21 cellular contexts compared by ENCODE assay signal in genomic region chr17:47994714-47995113, GRCh38. TPM values are rescaled to one million over a fixed set of nuclear protein-coding genes. Genes with fewer than 3 reads are reported as not detected.
DNase-seq lines count a peak whose midpoint lies in the region; ATAC-seq and TF ChIP-seq lines count a peak whose summit lies in the region.
"Had no signal": no experiment of that assay in that cellular context is flagged by ENCODE, and none has a peak within 500 bp of the region (broad histone marks: within the 10 kb centered on the region; RNA-seq: fewer than 3 reads in every experiment).

No MANE protein-coding gene starts in this region.

- H3K9me3 ChIP-seq in endodermal cell (ENCODE audit: control insufficient read depth, low read length), result no peaks in the 10 kb centered on the region
- H3K9me3 ChIP-seq in neural progenitor cell (ENCODE audit: low read depth), result no peaks in the 10 kb centered on the region
- H3K9me3 ChIP-seq in CD8-positive, alpha-beta T cell (ENCODE audit: low read length), result no peaks in the 10 kb centered on the region
- H3K9me3 ChIP-seq: BLaER1 had no signal

- no peaks in the 10 kb centered on the region for H3K79me2 ChIP-seq in neural progenitor cell (ENCODE audit: low read depth)

- H3K27ac Mint-ChIP-seq in activated CD8-positive, alpha-beta memory T cell treated with anti-CD3 and anti-CD28 coated beads, Interleukin-2, amount 10 ng/mL, durations not matched to agents 7 days and 5 days, result no peak overlapping the region
- H3K27ac Mint-ChIP-seq in endodermal cell, result no peak overlapping the region
- H3K27ac Mint-ChIP-seq in neural progenitor cell, result peak overlapping the region; percentile 99
- H3K27ac Mint-ChIP-seq in CD8-positive, alpha-beta T cell, result no peak overlapping the region
- H3K27ac Mint-ChIP-seq: CD8-positive, alpha-beta memory T cell had no signal

- no peak for DNase-seq in activated CD8-positive, alpha-beta memory T cell treated with anti-CD3 and anti-CD28 coated beads, Interleukin-2, amount 10 ng/mL, durations not matched to agents 7 days and 5 days
- DNase-seq in activated CD8-positive, alpha-beta memory T cell treated with anti-CD3 and anti-CD28 coated beads for 24 hours, result no peak
- DNase-seq in endodermal cell, result no peak
- peak; percentile 45 for DNase-seq in neural progenitor cell (ENCODE audit: low spot score)
- DNase-seq in NCI-H1436 (lab: John Stamatoyannopoulos, UW), result no peak
- DNase-seq in CD8-positive, alpha-beta T cell, result no peak
- DNase-seq: CD8-positive, alpha-beta memory T cell; GF-D8; GM23248; IMR-90; Kasumi-1; MM.1S; NCI-H1092 treated with DMSO at 0.1 percent for 48 hours; NCI-H1694 treated with DMSO at 0.1 percent for 48 hours; NCI-H2107; NCI-H446 had no signal

- H3K4me3 ChIP-seq in endodermal cell (ENCODE audit: low read length) (no peak overlapping the region), neural progenitor cell (no peak overlapping the region)
- H3K4me3 ChIP-seq in CD8-positive, alpha-beta T cell (ENCODE audit: low read depth, low read length), result no peak overlapping the region
- H3K4me3 ChIP-seq: BLaER1, GM23248 had no signal

- H3K36me3 ChIP-seq in endodermal cell (ENCODE audit: control insufficient read depth, insufficient read depth, low read length) (no peaks in the 10 kb centered on the region), neural progenitor cell (no peaks in the 10 kb centered on the region)
- H3K36me3 ChIP-seq in CD8-positive, alpha-beta T cell (ENCODE audit: insufficient read depth, low read length), result no peaks in the 10 kb centered on the region
- H3K36me3 ChIP-seq: BLaER1 had no signal

- intact Hi-C loops in CD8-positive, alpha-beta T cell (cut with DNase I, micrococcal nuclease), result no loop called here

- no peaks in the 10 kb centered on the region for H3K36me3 Mint-ChIP-seq in activated CD8-positive, alpha-beta memory T cell treated with anti-CD3 and anti-CD28 coated beads, Interleukin-2, amount 10 ng/mL, durations not matched to agents 7 days and 5 days
- H3K36me3 Mint-ChIP-seq in endodermal cell (ENCODE audit: low read depth) (no peaks in the 10 kb centered on the region), neural progenitor cell (no peaks in the 10 kb centered on the region)
- H3K36me3 Mint-ChIP-seq in CD8-positive, alpha-beta T cell, result no peaks in the 10 kb centered on the region
- H3K36me3 Mint-ChIP-seq: CD8-positive, alpha-beta memory T cell had no signal

- H3K27ac ChIP-seq in endodermal cell (ENCODE audit: low read depth, low read length) (peak overlapping the region; percentile 91), neural progenitor cell (peak overlapping the region; percentile 88)
- H3K27ac ChIP-seq in CD8-positive, alpha-beta T cell (ENCODE audit: low read depth, low read length), result no peak overlapping the region
- H3K27ac ChIP-seq: BLaER1, GM23248 had no signal

- H3K4me1 ChIP-seq in endodermal cell (ENCODE audit: control insufficient read depth, insufficient read depth, low read length) (peaks cover 23% of the 10 kb centered on the region), neural progenitor cell (peaks cover 81% of the 10 kb centered on the region)
- no peaks in the 10 kb centered on the region for H3K4me1 ChIP-seq in CD8-positive, alpha-beta T cell (ENCODE audit: insufficient read depth, low read length)

- no peak for TF ChIP-seq CTCF in endodermal cell (conservative IDR thresholded peaks at IDR 0.05)
- no peak for TF ChIP-seq CTCF in neural progenitor cell (IDR thresholded peaks at IDR 0.05)
- no peak for TF ChIP-seq CTCF in CD8-positive, alpha-beta T cell (IDR thresholded peaks at IDR 0.05)

- peaks cover 5% of the 10 kb centered on the region for H3K4me1 Mint-ChIP-seq in activated CD8-positive, alpha-beta memory T cell treated with anti-CD3 and anti-CD28 coated beads, Interleukin-2, amount 10 ng/mL, durations not matched to agents 7 days and 5 days
- peaks cover 38% of the 10 kb centered on the region for H3K4me1 Mint-ChIP-seq in endodermal cell
- H3K4me1 Mint-ChIP-seq in neural progenitor cell, result peaks cover 78% of the 10 kb centered on the region
- no peaks in the 10 kb centered on the region for H3K4me1 Mint-ChIP-seq in CD8-positive, alpha-beta T cell (ENCODE audit: low read depth)

- no peaks in the 10 kb centered on the region for H3K9me3 Mint-ChIP-seq in activated CD8-positive, alpha-beta memory T cell treated with anti-CD3 and anti-CD28 coated beads, Interleukin-2, amount 10 ng/mL, durations not matched to agents 7 days and 5 days (ENCODE audit: low read depth)
- no peaks in the 10 kb centered on the region for H3K9me3 Mint-ChIP-seq in endodermal cell
- no peaks in the 10 kb centered on the region for H3K9me3 Mint-ChIP-seq in neural progenitor cell
- H3K9me3 Mint-ChIP-seq in CD8-positive, alpha-beta T cell, result no peaks in the 10 kb centered on the region
- H3K9me3 Mint-ChIP-seq: CD8-positive, alpha-beta memory T cell had no signal

- no peak overlapping the region for H3K4me3 Mint-ChIP-seq in activated CD8-positive, alpha-beta memory T cell treated with anti-CD3 and anti-CD28 coated beads, Interleukin-2, amount 10 ng/mL, durations not matched to agents 7 days and 5 days
- H3K4me3 Mint-ChIP-seq in endodermal cell (no peak overlapping the region), neural progenitor cell (peak overlapping the region; percentile 58)
- no peak overlapping the region for H3K4me3 Mint-ChIP-seq in CD8-positive, alpha-beta T cell
- H3K4me3 Mint-ChIP-seq: CD8-positive, alpha-beta memory T cell had no signal

- peak overlapping the region; percentile 63 for H3K4me2 ChIP-seq in neural progenitor cell
- H3K4me2 ChIP-seq: BLaER1 had no signal

- POLR2A ChIA-PET in CD8-positive, alpha-beta T cell (lab: Charles Lee), result no interaction called here

- H3K27me3 Mint-ChIP-seq in activated CD8-positive, alpha-beta memory T cell treated with anti-CD3 and anti-CD28 coated beads, Interleukin-2, amount 10 ng/mL, durations not matched to agents 7 days and 5 days, result peaks cover 23% of the 10 kb centered on the region
- H3K27me3 Mint-ChIP-seq in endodermal cell (ENCODE audit: insufficient read depth) (no peaks in the 10 kb centered on the region), neural progenitor cell (ENCODE audit: insufficient read depth, low read depth) (peaks cover 7% of the 10 kb centered on the region)
- H3K27me3 Mint-ChIP-seq in CD8-positive, alpha-beta T cell (ENCODE audit: low read depth), result peaks cover 7% of the 10 kb centered on the region

- CTCF ChIA-PET in activated CD8-positive, alpha-beta memory T cell treated with anti-CD3 and anti-CD28 coated beads, Interleukin-2, amount 10 ng/mL, durations not matched to agents 7 days and 5 days (lab: Charles Lee), result interaction anchor here (0.5 to 2.0 kb wide), 3 partner anchors 14 to 23 kb away, joined by 3 to 7 read pairs (median 4); no protein-coding TSS in a partner anchor
- CTCF ChIA-PET in CD8-positive, alpha-beta T cell (lab: Charles Lee), result interaction anchor here (0.6 to 1.5 kb wide), 3 partner anchors 86 to 110 kb away, joined by 3 to 4 read pairs (median 3); no protein-coding TSS in a partner anchor

- H2AFZ ChIP-seq in neural progenitor cell (replicated peaks), result no peak overlapping the region
- H2AFZ ChIP-seq: GM23248 had no signal

- no peaks in the 10 kb centered on the region for H4K20me1 ChIP-seq in neural progenitor cell (ENCODE audit: low read depth)
- H4K20me1 ChIP-seq: BLaER1 had no signal

- H3F3A ChIP-seq in neural progenitor cell (ENCODE audit: low read depth), result peaks cover 72% of the 10 kb centered on the region

- WGBS in endodermal cell (ENCODE audit: insufficient coverage in 1 of 2, insufficient read length in 1 of 2), 2 experiments, result 92 to 95% methylated on average over 3 to 4 of the region's 4 CpGs

- H3K27me3 ChIP-seq in endodermal cell (ENCODE audit: control insufficient read depth, insufficient read depth, low read length, poor library complexity, severe bottlenecking) (no peaks in the 10 kb centered on the region), neural progenitor cell (no peaks in the 10 kb centered on the region)
- H3K27me3 ChIP-seq in CD8-positive, alpha-beta T cell (ENCODE audit: insufficient read depth, low read length), result no peaks in the 10 kb centered on the region
- H3K27me3 ChIP-seq: BLaER1 had no signal

- H3K9ac ChIP-seq in endodermal cell (ENCODE audit: extremely low read depth, low read length, poor library complexity, severe bottlenecking) (no peak overlapping the region), neural progenitor cell (no peak overlapping the region)
- H3K9ac ChIP-seq: BLaER1, GM23248 had no signal

- ATAC-seq in activated CD8-positive, alpha-beta memory T cell treated with anti-CD3 and anti-CD28 coated beads, Interleukin-2, amount 10 ng/mL, durations not matched to agents 7 days and 5 days, result peak; percentile 27
- no peak for ATAC-seq in GM19463 (IDR thresholded peaks at IDR 0.05; ENCODE audit: unreplicated experiment)
- ATAC-seq in CD8-positive, alpha-beta T cell, result no peak
- ATAC-seq: Panc1 had no signal

RNA-seq across cellular contexts. Expression of gene CDK5RAP3, which starts 23.8 kb away (rescaled TPM):
- total RNA-seq in activated CD8-positive, alpha-beta memory T cell treated with anti-CD3 and anti-CD28 coated beads, Interleukin-2, amount 10 ng/mL, durations not matched to agents 7 days and 5 days, result 100 to 1,000 TPM; 215 to 262 TPM
- 100 to 1,000 TPM; 171 to 198 TPM for total RNA-seq in endodermal cell
- 245 TPM for polyA plus RNA-seq in endodermal cell (2013, experiment 1 of 2)
- polyA plus RNA-seq in endodermal cell (2013, experiment 2 of 2), result 217 TPM
- total RNA-seq in neural progenitor cell (ENCODE audit: low replicate concordance), result 104 and 168 TPM in 2 replicates
- total RNA-seq in CD8-positive, alpha-beta T cell, result 100 to 1,000 TPM; 220 to 231 TPM

RNA-seq across cellular contexts. Expression of gene PRR15L, which starts 37.0 kb away (rescaled TPM):
- total RNA-seq in activated CD8-positive, alpha-beta memory T cell treated with anti-CD3 and anti-CD28 coated beads, Interleukin-2, amount 10 ng/mL, durations not matched to agents 7 days and 5 days, result not detected
- total RNA-seq in endodermal cell, result under 1 TPM; 0.57 to 0.60 TPM
- polyA plus RNA-seq in endodermal cell (2013, experiment 1 of 2), result not detected
- polyA plus RNA-seq in endodermal cell (2013, experiment 2 of 2), result not detected
- not detected in 2 replicates for total RNA-seq in neural progenitor cell (ENCODE audit: low replicate concordance)
- not detected for total RNA-seq in CD8-positive, alpha-beta T cell
- total RNA-seq: CD8-positive, alpha-beta memory T cell; Daoy; GM23248; IMR-90; SK-MEL-5 had no signal
- polyA plus RNA-seq: CD8-positive, alpha-beta memory T cell; GM23248; IMR-90 had no signal

RNA-seq across cellular contexts. Expression of gene COPZ2, which starts 42.9 kb away (rescaled TPM):
- 10 to 100 TPM in 1 of 2 experiments, 1 to 10 TPM in 1; 5.4 to 14.1 TPM for total RNA-seq in activated CD8-positive, alpha-beta memory T cell treated with anti-CD3 and anti-CD28 coated beads, Interleukin-2, amount 10 ng/mL, durations not matched to agents 7 days and 5 days
- total RNA-seq in endodermal cell, result not detected
- 9.0 TPM for polyA plus RNA-seq in endodermal cell (2013, experiment 1 of 2)
- 1.4 TPM for polyA plus RNA-seq in endodermal cell (2013, experiment 2 of 2)
- 0.30 and 0.74 TPM in 2 replicates for total RNA-seq in neural progenitor cell (ENCODE audit: low replicate concordance)
- under 1 TPM; 0.57 to 0.92 TPM for total RNA-seq in CD8-positive, alpha-beta T cell

RNA-seq across cellular contexts. Expression of gene PNPO, which starts 53.3 kb away (rescaled TPM):
- 10 to 100 TPM; 28.0 to 30.4 TPM for total RNA-seq in activated CD8-positive, alpha-beta memory T cell treated with anti-CD3 and anti-CD28 coated beads, Interleukin-2, amount 10 ng/mL, durations not matched to agents 7 days and 5 days
- total RNA-seq in endodermal cell, result 10 to 100 TPM in 1 of 2 donors, 1 to 10 TPM in 1; 8.5 to 10.4 TPM
- 7.9 TPM for polyA plus RNA-seq in endodermal cell (2013, experiment 1 of 2)
- polyA plus RNA-seq in endodermal cell (2013, experiment 2 of 2), result 7.4 TPM
- total RNA-seq in neural progenitor cell (ENCODE audit: low replicate concordance), result 8.0 and 9.1 TPM in 2 replicates
- 1 to 10 TPM; 5.7 to 5.8 TPM for total RNA-seq in CD8-positive, alpha-beta T cell

RNA-seq across cellular contexts. Expression of gene NFE2L1, which starts 53.4 kb away (rescaled TPM):
- 10 to 100 TPM; 56.1 to 80.8 TPM for total RNA-seq in activated CD8-positive, alpha-beta memory T cell treated with anti-CD3 and anti-CD28 coated beads, Interleukin-2, amount 10 ng/mL, durations not matched to agents 7 days and 5 days
- 100 to 1,000 TPM; 122 to 135 TPM for total RNA-seq in endodermal cell
- polyA plus RNA-seq in endodermal cell (2013, experiment 1 of 2), result 123 TPM
- 113 TPM for polyA plus RNA-seq in endodermal cell (2013, experiment 2 of 2)
- total RNA-seq in neural progenitor cell (ENCODE audit: low replicate concordance), result 73.4 and 104 TPM in 2 replicates
- 10 to 100 TPM; 29.5 to 32.5 TPM for total RNA-seq in CD8-positive, alpha-beta T cell
